21 cellular contexts compared by ENCODE assay signal in genomic region chr5:17103471-17103870, GRCh38.
DNase-seq lines count a peak whose midpoint lies in the region; ATAC-seq, FAIRE-seq and TF ChIP-seq lines count a peak whose summit lies in the region.
"Had no signal": no experiment of that assay in that cellular context is flagged by ENCODE, and none has a peak within 500 bp of the region (broad histone marks: within the 10 kb centered on the region; RNA-seq: fewer than 3 reads in every experiment).

No MANE protein-coding gene starts in this region.

- H3K27ac Mint-ChIP-seq in GM23338 (peak overlapping the region; percentile 75; the same call in 1 of the 2 replicates), WTC11 (peak overlapping the region; percentile 72; the same call in 1 of the 2 replicates), mesothelial cell of epicardium (peak overlapping the region; percentile 16)
- H3K27ac Mint-ChIP-seq: CD4-positive, alpha-beta T cell; HFFc6 had no signal

- no peaks in the 10 kb centered on the region for H3K79me2 ChIP-seq in GM23338 (replicated peaks; ENCODE audit: insufficient read depth)

- H3K9me3 Mint-ChIP-seq in GM23338: no peaks in the 10 kb centered on the region
- no peaks in the 10 kb centered on the region for H3K9me3 Mint-ChIP-seq in WTC11
- no peaks in the 10 kb centered on the region for H3K9me3 Mint-ChIP-seq in mesothelial cell of epicardium
- H3K9me3 Mint-ChIP-seq: CD4-positive, alpha-beta T cell; HFFc6 had no signal

- TF ChIP-seq EP300 in A549 (IDR thresholded peaks at IDR 0.05): no peak

- no peak for TF ChIP-seq CTCF in A549 (IDR thresholded peaks at IDR 0.05)
- no peak for TF ChIP-seq CTCF in GM23338 (conservative IDR thresholded peaks at IDR 0.05; ENCODE audit: low read depth in 2 of 2)
- no peak for TF ChIP-seq CTCF in WTC11 (IDR thresholded peaks at IDR 0.05)
- no peak for TF ChIP-seq CTCF in mesothelial cell of epicardium (IDR thresholded peaks at IDR 0.05; ENCODE audit: unreplicated experiment)

- H3K9me3 ChIP-seq in A549 (no peaks in the 10 kb centered on the region), aorta (ENCODE audit: control insufficient read depth, low read length) (no peaks in the 10 kb centered on the region)
- H3K9me3 ChIP-seq: BE2C, Caco-2 had no signal

- H4K20me1 ChIP-seq in GM23338 (replicated peaks; ENCODE audit: insufficient read depth): no peaks in the 10 kb centered on the region

- H3K36me3 ChIP-seq in GM23338 (ENCODE audit: insufficient read depth): no peaks in the 10 kb centered on the region
- H3K36me3 ChIP-seq in aorta (ENCODE audit: control insufficient read depth in 1 of 2, insufficient read depth in 2 of 2, low read length in 1 of 2): no peaks in the 10 kb centered on the region
- H3K36me3 ChIP-seq: BE2C had no signal

- H3K4me1 ChIP-seq in A549 (0 out of 3 replicates have a peak, but pooled peaks cover 3% of the 10 kb centered on the region), GM23338 (ENCODE audit: insufficient read depth) (peaks cover 10% of the 10 kb centered on the region; the same call in 1 of the 2 replicates), aorta (ENCODE audit: control insufficient read depth in 1 of 2, insufficient read depth in 2 of 2, low read length in 2 of 2) (no peaks in the 10 kb centered on the region)
- H3K4me1 ChIP-seq: BE2C, Caco-2 had no signal

- ATAC-seq in A549 (no peak), GM23338 (no peak), WTC11 (no peak), aorta (ENCODE audit: low FRiP score) (no peak), GM18498 (IDR thresholded peaks at IDR 0.05; ENCODE audit: unreplicated experiment) (no peak)
- ATAC-seq: HCT116, HepG2 had no signal

- H3K9me2 ChIP-seq in GM23338 (ENCODE audit: insufficient read depth): no peaks in the 10 kb centered on the region

- H2AFZ ChIP-seq in GM23338: peak overlapping the region; percentile 47; the same call in 1 of the 2 replicates

- H3K4me3 Mint-ChIP-seq in GM23338 (no peak overlapping the region), WTC11 (no peak overlapping the region), mesothelial cell of epicardium (no peak overlapping the region)
- H3K4me3 Mint-ChIP-seq: CD4-positive, alpha-beta T cell; HFFc6 had no signal

- H3K27ac ChIP-seq in A549: 0 out of 6 replicates have a peak overlapping the region, but pooled peaks of 1 of the 2 experiments have one; percentile 19
- H3K27ac ChIP-seq in GM23338 (ENCODE audit: low read depth): no peak overlapping the region
- H3K27ac ChIP-seq in aorta (ENCODE audit: low read depth in 1 of 2, low read length in 2 of 2): no peak overlapping the region

- no peak overlapping the region for H3K4me3 ChIP-seq in A549
- no peak overlapping the region for H3K4me3 ChIP-seq in GM23338
- no peak overlapping the region for H3K4me3 ChIP-seq in aorta (ENCODE audit: low read length in 2 of 2)

- H3K4me1 Mint-ChIP-seq in GM23338: peaks cover 5% of the 10 kb centered on the region; the same call in 2 of the 3 replicates
- H3K4me1 Mint-ChIP-seq in WTC11: peaks cover 7% of the 10 kb centered on the region
- peaks cover 6% of the 10 kb centered on the region for H3K4me1 Mint-ChIP-seq in mesothelial cell of epicardium

- TF ChIP-seq RAD21 in A549 (conservative IDR thresholded peaks at IDR 0.05 in 1 of 2, IDR thresholded peaks at IDR 0.05 in 1 of 2): no peak

- H3K36me3 Mint-ChIP-seq in GM23338 (ENCODE audit: low read depth): no peaks in the 10 kb centered on the region
- H3K36me3 Mint-ChIP-seq in WTC11: no peaks in the 10 kb centered on the region
- H3K36me3 Mint-ChIP-seq in mesothelial cell of epicardium: peaks cover 2% of the 10 kb centered on the region

- DNase-seq in A549 (ENCODE audit: low read depth in 1 of 2, low spot score in 1 of 2): no peak
- no peak for DNase-seq in GM23338 (ENCODE audit: low spot score)
- no peak for DNase-seq in WTC11 (ENCODE audit: low spot score)
- DNase-seq in mesothelial cell of epicardium (ENCODE audit: low spot score in 2 of 2, unreplicated experiment in 2 of 2): no peak
- no peak for DNase-seq in aorta
- no peak for DNase-seq in T-helper 2 cell
- DNase-seq: ACHN; BE2C; C1 segment of cervical spinal cord; Caco-2; CD4-positive, alpha-beta T cell; HFFc6; KG1 had no signal

- intact Hi-C loops in aorta (cut with DNase I): no loop called here

- TF ChIP-seq POLR2A in A549 (IDR thresholded peaks at IDR 0.05; ENCODE audit: low read length): no peak

- H3K27me3 ChIP-seq in GM23338 (ENCODE audit: insufficient read depth) (no peaks in the 10 kb centered on the region), aorta (ENCODE audit: control insufficient read depth in 1 of 2, insufficient read depth in 2 of 2, low read length in 1 of 2) (no peaks in the 10 kb centered on the region)
- H3K27me3 ChIP-seq: BE2C had no signal

- H3K4me2 ChIP-seq in A549 (no peak overlapping the region), GM23338 (no peak overlapping the region)

- H3K27me3 Mint-ChIP-seq in GM23338 (ENCODE audit: insufficient read depth, low read depth, poor library complexity) (peaks cover 3% of the 10 kb centered on the region), WTC11 (ENCODE audit: low read depth) (no peaks in the 10 kb centered on the region), mesothelial cell of epicardium (ENCODE audit: low read depth) (no peaks in the 10 kb centered on the region)

- no peaks in the 10 kb centered on the region for H3F3A ChIP-seq in GM23338 (replicated peaks; ENCODE audit: low read depth)

- FAIRE-seq in A549 (lab: Jason Lieb, UNC): no peak
- FAIRE-seq: D721Med, G401.6, GM12891, GM18507, H54, HepG2 had no signal

- 64% methylated on average over 3 of the region's 3 CpGs for WGBS in A549 (ENCODE audit: missing lambda C conversion rate)
- 57 to 59% methylated on average over 3 of the region's 3 CpGs for WGBS in aorta, 2 donors

- POLR2A ChIA-PET in A549 (lab: Yijun Ruan, JAX): no interaction called here
- POLR2A ChIA-PET in WTC11 (lab: Charles Lee): no interaction called here

- CTCF ChIA-PET in A549 (lab: Yijun Ruan, JAX) (no interaction called here), WTC11 (lab: Charles Lee) (interaction anchor here (1.2 to 2.8 kb wide), 3 partner anchors 29 to 100 kb away, joined by 4 to 9 read pairs (median 5); no protein-coding TSS in a partner anchor)

TF ChIP-seq in A549, 52 proteins besides CTCF, POLR2A, EP300 and RAD21:
- TF ChIP-seq MAFK (IDR thresholded peaks at IDR 0.05; ENCODE audit: partially characterized antibody) (peak; percentile 7), ZC3H11A (IDR thresholded peaks at IDR 0.05) (no peak), CHD4 (IDR thresholded peaks at IDR 0.05; ENCODE audit: borderline replicate concordance) (no peak)

TF ChIP-seq in GM23338, 12 proteins besides CTCF, POLR2A, EP300 and RAD21 (continues in another document):
- TF ChIP-seq CREB1 (CRISPR knock-in tag; IDR thresholded peaks at IDR 0.05; ENCODE audit: low read depth) (no peak), ZNF331 (CRISPR knock-in tag; IDR thresholded peaks at IDR 0.05; ENCODE audit: low read depth) (no peak), EZH2 (IDR thresholded peaks at IDR 0.05; ENCODE audit: low read depth, unreplicated experiment) (no peak), STAT1 (IDR thresholded peaks at IDR 0.05; ENCODE audit: unreplicated experiment) (no peak), ETS1 (IDR thresholded peaks at IDR 0.05) (no peak), POLR2AphosphoS5 (IDR thresholded peaks at IDR 0.05; ENCODE audit: low read depth) (no peak)

TF ChIP-seq in WTC11, 78 proteins besides CTCF, POLR2A, EP300 and RAD21 (continues in another document):
- TF ChIP-seq ARID4B (CRISPR knock-in tag; IDR thresholded peaks at IDR 0.05; ENCODE audit: borderline replicate concordance): no peak
- TF ChIP-seq SOX15 (CRISPR knock-in tag; IDR thresholded peaks at IDR 0.05): no peak

Comparison
In these comparisons a context has a peak if more than half of its experiments do, and no peak if none do; other contexts are left out.
1. H3K27ac Mint-ChIP-seq: peak in every context shown above with its lines; median percentile 75 in GM23338; 72 in WTC11; 16 in mesothelial cell of epicardium.